ENCODE assay signal across 9 cellular contexts in genomic region chr3:71859128-71859519, GRCh38.
DNase-seq lines count a peak whose midpoint lies in the region; ATAC-seq, FAIRE-seq and TF ChIP-seq lines count a peak whose summit lies in the region.
"Had no signal": no experiment of that assay in that cellular context is flagged by ENCODE, and none has a peak within 500 bp of the region (broad histone marks: within the 10 kb centered on the region; RNA-seq: fewer than 3 reads in every experiment).

No MANE protein-coding gene starts in this region.

- DNase-seq in D341Med (ENCODE audit: low spot score), result peak; percentile 55
- DNase-seq in HFF-Myc (ENCODE audit: extremely low read depth, low read depth), result peak; percentile 10
- DNase-seq in RCC 7860 (ENCODE audit: low spot score), result peak; percentile 32
- peak; percentile 10 for DNase-seq in fibroblast of the aortic adventitia (ENCODE audit: low read depth)
- DNase-seq in putamen (ENCODE audit: low spot score), result peak; percentile 25
- no peak for DNase-seq in activated CD8-positive, alpha-beta memory T cell treated with anti-CD3 and anti-CD28 coated beads, Interleukin-2, amount 50 U/mL, for 48 hours
- DNase-seq in stimulated activated CD4-positive, alpha-beta T cell treated with anti-CD3 and anti-CD28 coated beads, Interleukin-2, amount 100 ng/mL, for 24 hours, result no peak

- peak; percentile 26 for FAIRE-seq in RCC 7860 (lab: Jason Lieb, UNC)

- H3K4me3 ChIP-seq in HFF-Myc (replicated peaks; ENCODE audit: low read depth, low read length), result no peak overlapping the region
- H3K4me3 ChIP-seq in fibroblast of the aortic adventitia (ENCODE audit: low read depth, low read length), result no peak overlapping the region
- H3K4me3 ChIP-seq: SJCRH30 had no signal

- TF ChIP-seq CTCF in HFF-Myc (IDR thresholded peaks at IDR 0.05; ENCODE audit: low read depth, low read length, missing control alignments), result peak; percentile 9
- no peak for TF ChIP-seq CTCF in fibroblast of the aortic adventitia (IDR thresholded peaks at IDR 0.05; ENCODE audit: insufficient read depth, low read length)

- no peak for ATAC-seq in HG02938 (IDR thresholded peaks at IDR 0.05; ENCODE audit: unreplicated experiment)

Comparison
In these comparisons a context has a peak if more than half of its experiments do, and no peak if none do; other contexts are left out.
1. DNase-seq: peak in D341Med (single experiment), HFF-Myc (single experiment), RCC 7860 (single experiment), fibroblast of the aortic adventitia (single experiment) and putamen (single experiment); none in activated CD8-positive, alpha-beta memory T cell treated with anti-CD3 and anti-CD28 coated beads, Interleukin-2, amount 50 U/mL, for 48 hours (single experiment) and stimulated activated CD4-positive, alpha-beta T cell treated with anti-CD3 and anti-CD28 coated beads, Interleukin-2, amount 100 ng/mL, for 24 hours (0 of 2).